ENCODE assay signal across 8 cellular contexts in the genomic region with DNA sequence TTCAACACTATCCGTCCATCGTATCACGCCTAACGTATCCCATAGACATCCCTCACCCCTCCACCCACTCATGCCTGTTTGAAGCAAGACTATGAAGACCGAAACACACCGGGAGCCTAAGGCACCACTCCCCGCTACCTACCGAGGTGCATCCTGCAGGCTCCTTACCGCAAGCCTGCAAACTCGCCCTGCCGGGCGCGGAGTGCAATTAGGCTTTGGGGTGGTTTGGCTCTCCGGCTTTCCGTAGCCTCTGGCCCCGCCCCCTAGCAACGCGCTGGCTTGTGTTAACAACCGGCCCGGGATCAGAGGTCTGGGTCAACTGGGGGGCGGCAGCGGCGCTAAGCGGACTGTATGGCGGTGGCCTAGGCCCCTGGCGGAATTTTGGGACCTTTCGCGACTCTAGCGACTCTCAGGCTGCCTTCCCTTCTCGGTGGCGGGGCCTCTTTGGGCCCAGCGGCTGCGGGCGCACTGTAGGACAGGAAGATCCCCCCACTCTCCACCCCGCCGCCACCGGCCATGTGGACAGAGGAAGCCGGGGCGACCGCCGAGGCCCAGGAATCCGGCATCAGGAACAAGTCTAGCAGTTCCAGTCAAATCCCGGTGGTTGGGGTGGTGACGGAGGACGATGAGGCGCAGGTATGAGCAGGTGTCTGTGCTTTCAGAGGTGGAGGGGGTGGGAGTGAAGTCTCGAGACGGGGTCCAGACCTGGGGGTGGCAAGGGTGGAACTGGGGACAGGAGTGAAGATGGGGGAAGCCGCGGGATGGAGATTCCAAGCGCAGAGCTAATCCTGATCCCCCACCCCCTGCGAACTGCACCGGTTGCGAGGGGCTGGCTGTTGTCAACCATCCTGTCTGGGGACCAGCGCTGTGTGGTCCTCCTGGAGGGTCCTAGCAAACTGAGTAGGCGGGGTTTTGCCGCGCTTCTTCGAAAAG. TPM values are rescaled to one million over a fixed set of nuclear protein-coding genes. Genes with fewer than 3 reads are reported as not detected.
DNase-seq lines count a peak whose midpoint lies in the region; ATAC-seq and TF ChIP-seq lines count a peak whose summit lies in the region.

A gene with protein sequence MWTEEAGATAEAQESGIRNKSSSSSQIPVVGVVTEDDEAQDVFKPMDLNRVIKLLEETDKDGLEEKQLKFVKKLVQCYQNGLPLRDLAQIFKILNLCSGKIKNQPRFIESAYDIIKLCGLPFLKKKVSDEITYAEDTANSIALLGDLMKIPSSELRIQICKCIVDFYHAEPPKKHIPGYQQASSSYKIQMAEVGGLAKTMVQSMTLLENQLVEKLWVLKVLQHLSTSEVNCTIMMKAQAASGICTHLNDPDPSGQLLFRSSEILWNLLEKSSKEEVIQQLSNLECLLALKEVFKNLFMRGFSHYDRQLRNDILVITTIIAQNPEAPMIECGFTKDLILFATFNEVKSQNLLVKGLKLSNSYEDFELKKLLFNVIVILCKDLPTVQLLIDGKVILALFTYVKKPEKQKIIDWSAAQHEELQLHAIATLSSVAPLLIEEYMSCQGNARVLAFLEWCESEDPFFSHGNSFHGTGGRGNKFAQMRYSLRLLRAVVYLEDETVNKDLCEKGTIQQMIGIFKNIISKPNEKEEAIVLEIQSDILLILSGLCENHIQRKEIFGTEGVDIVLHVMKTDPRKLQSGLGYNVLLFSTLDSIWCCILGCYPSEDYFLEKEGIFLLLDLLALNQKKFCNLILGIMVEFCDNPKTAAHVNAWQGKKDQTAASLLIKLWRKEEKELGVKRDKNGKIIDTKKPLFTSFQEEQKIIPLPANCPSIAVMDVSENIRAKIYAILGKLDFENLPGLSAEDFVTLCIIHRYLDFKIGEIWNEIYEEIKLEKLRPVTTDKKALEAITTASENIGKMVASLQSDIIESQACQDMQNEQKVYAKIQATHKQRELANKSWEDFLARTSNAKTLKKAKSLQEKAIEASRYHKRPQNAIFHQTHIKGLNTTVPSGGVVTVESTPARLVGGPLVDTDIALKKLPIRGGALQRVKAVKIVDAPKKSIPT (plus strand): TSS at position 266 of the 933 bp plus-strand sequence. CDS start 251 bp downstream, at position 517.

- no peaks in the 10 kb centered on the region for H3K79me2 ChIP-seq in OCI-LY1 (ENCODE audit: insufficient read depth, low read length)

- peak; percentile 93 for DNase-seq in D341Med (ENCODE audit: low spot score)
- DNase-seq in HT-29 (ENCODE audit: low spot score) = peak; percentile 97
- peak; percentile 78 for DNase-seq in activated T-cell treated with anti-CD3 and anti-CD28 coated beads for 4 hours
- peak; percentile 85 to 86 for DNase-seq in erythroblast (lab: John Stamatoyannopoulos, UW)
- DNase-seq in stimulated activated CD8-positive, alpha-beta memory T cell treated with anti-CD3 and anti-CD28 coated beads, Interleukin-4, amount 100 ng/mL, for 1 hour (ENCODE audit: low read depth in 2 of 2, low spot score in 1 of 2) = peak; percentile 70 to 72

- ATAC-seq in GM21367 (IDR thresholded peaks at IDR 0.05; ENCODE audit: unreplicated experiment) = peak; percentile 91

- H3K36me3 ChIP-seq in OCI-LY1 (ENCODE audit: insufficient read depth, low read length) = no peaks in the 10 kb centered on the region
- no peaks in the 10 kb centered on the region for H3K36me3 ChIP-seq in mucosa of rectum (ENCODE audit: control insufficient read depth in 2 of 2, insufficient read depth in 2 of 2, low read length in 2 of 2)

- no peaks in the 10 kb centered on the region for H3K9me3 ChIP-seq in OCI-LY1 (ENCODE audit: low read length)
- H3K9me3 ChIP-seq in mucosa of rectum (ENCODE audit: control insufficient read depth in 2 of 2, low read length in 2 of 2) = no peaks in the 10 kb centered on the region

- no peaks in the 10 kb centered on the region for H3F3A ChIP-seq in OCI-LY1 (ENCODE audit: insufficient read depth, low read length)

- peak within 1 kb of the TSS; percentile 71 for H3K4me3 ChIP-seq in OCI-LY1 (ENCODE audit: low read depth, low read length, poor library complexity, severe bottlenecking)
- H3K4me3 ChIP-seq in mucosa of rectum (ENCODE audit: low read length in 2 of 2) = peak within 1 kb of the TSS; percentile 89 to 93

- TF ChIP-seq POLR2A in erythroblast (IDR thresholded peaks at IDR 0.05; ENCODE audit: low read length) = no peak

- H3K9me2 ChIP-seq in OCI-LY1 (ENCODE audit: low read depth, low read length) = no peaks in the 10 kb centered on the region

- H4K20me1 ChIP-seq in OCI-LY1 (ENCODE audit: insufficient read depth, low read length) = no peaks in the 10 kb centered on the region

- H3K4me1 ChIP-seq in OCI-LY1 (ENCODE audit: insufficient read depth, low read length, severe bottlenecking) (peaks cover 32% of the 10 kb centered on the region), mucosa of rectum (ENCODE audit: control insufficient read depth in 2 of 2, insufficient read depth in 2 of 2, low read length in 2 of 2) (peaks cover 11 to 21% of the 10 kb centered on the region in 2 donors)

- H3K4me2 ChIP-seq in OCI-LY1 (ENCODE audit: low read length) = peak within 1 kb of the TSS; percentile 84

- H3K27me3 ChIP-seq in OCI-LY1 (ENCODE audit: insufficient read depth, low read length) (no peaks in the 10 kb centered on the region), mucosa of rectum (ENCODE audit: control insufficient read depth in 2 of 2, insufficient read depth in 2 of 2, low read length in 2 of 2) (no peaks in the 10 kb centered on the region)

- no peak for TF ChIP-seq CTCF in OCI-LY1 (IDR thresholded peaks at IDR 0.05; ENCODE audit: low read length)

- H2AFZ ChIP-seq in OCI-LY1 (ENCODE audit: low read length) = peak within 1 kb of the TSS; percentile 84; the same call in 1 of the 2 replicates

- no peak within 1 kb of the TSS for H3K27ac ChIP-seq in OCI-LY1 (ENCODE audit: low read depth, low read length, poor library complexity, severe bottlenecking)
- H3K27ac ChIP-seq in mucosa of rectum (ENCODE audit: low read depth in 2 of 2, low read length in 2 of 2) = no peak within 1 kb of the TSS

- peak within 1 kb of the TSS; percentile 59 for H3K9ac ChIP-seq in OCI-LY1 (ENCODE audit: low read length)
- peak within 1 kb of the TSS; percentile 78 to 80 for H3K9ac ChIP-seq in mucosa of rectum (ENCODE audit: low read depth in 1 of 2, low read length in 2 of 2)

RNA-seq across cellular contexts. Expression of the gene that starts here (rescaled TPM):
- total RNA-seq in HT-29 (2014; rRNA removed; shearing (Covaris generic)) = 5.4 and 9.2 TPM in 2 replicates
